In the genomic region with DNA sequence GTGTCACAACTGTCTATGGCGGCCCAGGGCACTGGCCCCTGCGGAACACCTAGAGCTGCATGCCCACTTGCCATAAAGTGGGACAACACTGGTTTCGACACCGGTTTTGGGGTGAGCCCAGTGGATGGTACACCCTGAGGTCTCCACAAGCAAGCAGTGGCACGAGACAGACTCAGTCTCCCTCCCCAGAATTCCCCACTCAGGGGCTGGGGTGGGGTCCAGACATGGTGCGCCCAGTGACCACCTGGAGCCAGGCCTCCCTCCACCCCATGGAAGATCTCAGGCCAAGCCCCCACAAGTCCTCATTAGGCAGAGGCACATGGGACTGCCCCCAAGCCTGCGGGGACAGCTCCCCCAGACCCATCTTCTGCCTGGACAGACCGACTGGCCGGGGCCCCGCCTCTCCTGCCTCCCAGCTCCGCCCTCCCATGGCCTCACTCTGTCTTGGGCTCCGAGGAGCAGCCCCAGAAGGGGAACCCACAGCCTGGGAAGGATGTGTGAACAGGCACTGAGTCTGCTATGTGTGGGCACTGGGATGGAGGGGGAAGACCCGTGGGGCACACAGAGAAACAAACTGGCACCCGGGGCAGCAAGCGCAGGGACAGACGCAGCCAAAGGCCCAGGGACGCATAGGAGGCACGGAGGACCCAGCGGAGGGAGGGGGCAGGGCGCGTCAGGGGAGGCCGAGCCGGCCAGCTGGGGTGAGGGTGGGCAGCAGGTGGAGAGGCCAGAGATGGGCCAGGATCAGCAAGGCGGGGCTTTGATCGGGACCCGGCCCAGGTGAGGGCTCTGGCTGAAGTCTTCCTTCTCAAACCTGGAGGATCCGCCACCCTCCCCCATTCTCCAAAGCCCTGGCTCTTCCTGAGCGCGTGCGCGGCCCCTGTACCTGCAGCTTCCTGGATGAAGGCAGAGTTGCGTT, we compare ENCODE assay signal across 17 cellular contexts. TPM values are rescaled to one million over a fixed set of nuclear protein-coding genes. Genes with fewer than 3 reads are reported as not detected.
A peak's percentile ranks its signal among the peaks of the same experiment; 100 is the strongest.
DNase-seq lines count a peak whose midpoint lies in the region; ATAC-seq and TF ChIP-seq lines count a peak whose summit lies in the region.
"Had no signal": no experiment of that assay in that cellular context is flagged by ENCODE, and none has a peak within 500 bp of the region (broad histone marks: within the 10 kb centered on the region; RNA-seq: fewer than 3 reads in every experiment).

No MANE protein-coding gene starts in this region.

- H3K36me3 Mint-ChIP-seq in natural killer cell (no peaks in the 10 kb centered on the region), T-cell (peaks cover 8% of the 10 kb centered on the region), memory B cell (peaks cover 10% of the 10 kb centered on the region)
- peaks cover 1% of the 10 kb centered on the region for H3K36me3 Mint-ChIP-seq in natural killer cell treated with Interleukin-12 subunit alpha and Interleukin-12 subunit beta and Interleukin-15 and Interleukin-18, amount 100 ng/mL, for 72 hours

- H3K9me3 Mint-ChIP-seq in natural killer cell (no peaks in the 10 kb centered on the region), T-cell (no peaks in the 10 kb centered on the region), memory B cell (no peaks in the 10 kb centered on the region)
- no peaks in the 10 kb centered on the region for H3K9me3 Mint-ChIP-seq in natural killer cell treated with Interleukin-12 subunit alpha and Interleukin-12 subunit beta and Interleukin-15 and Interleukin-18, amount 100 ng/mL, for 72 hours

- POLR2A ChIA-PET in T-cell (lab: Charles Lee) = no interaction called here

- TF ChIP-seq CTCF in natural killer cell (IDR thresholded peaks at IDR 0.05) (no peak), GM13977 (IDR thresholded peaks at IDR 0.05; ENCODE audit: extremely low read depth, insufficient read depth, missing control alignments) (no peak)

- DNase-seq in natural killer cell (no peak), T-cell (no peak), memory B cell (ENCODE audit: low spot score in 2 of 2) (no peak), NOMO-1 treated with DMSO at 0.1 percent for 48 hours (lab: John Stamatoyannopoulos, UW; ENCODE audit: unreplicated experiment) (no peak), GM13977 (ENCODE audit: low spot score) (no peak)
- no peak for DNase-seq in natural killer cell treated with Interleukin-12 subunit alpha and Interleukin-12 subunit beta and Interleukin-15 and Interleukin-18, amount 100 ng/mL, for 72 hours (ENCODE audit: low spot score)
- DNase-seq: ACHN, AML-193, Calu3, DMS53, KBM-7, NCI-H1092, NCI-H146, NCI-H2081, NCI-H748 treated with DMSO at 0.1 percent for 48 hours, RPMI8226 had no signal

- intact Hi-C loops in natural killer cell (cut with micrococcal nuclease) = no loop called here

- H3K4me1 Mint-ChIP-seq in natural killer cell = peaks cover 15 to 36% of the 10 kb centered on the region in 2 donors
- H3K4me1 Mint-ChIP-seq in natural killer cell treated with Interleukin-12 subunit alpha and Interleukin-12 subunit beta and Interleukin-15 and Interleukin-18, amount 100 ng/mL, for 72 hours (ENCODE audit: low read depth in 2 of 2) = peaks cover 13 to 29% of the 10 kb centered on the region in 2 donors
- H3K4me1 Mint-ChIP-seq in T-cell = peaks cover 29 to 43% (median 33%) of the 10 kb centered on the region in 3 donors
- H3K4me1 Mint-ChIP-seq in memory B cell = peaks cover 27% of the 10 kb centered on the region

- ATAC-seq in natural killer cell (no peak), T-cell (replicated peaks in 1 of 4) (no peak), memory B cell (ENCODE audit: low read depth) (no peak), HG03378 (IDR thresholded peaks at IDR 0.05; ENCODE audit: unreplicated experiment) (no peak)
- ATAC-seq in natural killer cell treated with Interleukin-12 subunit alpha and Interleukin-12 subunit beta and Interleukin-15 and Interleukin-18, amount 100 ng/mL, for 72 hours = no peak

- H3K27ac Mint-ChIP-seq in natural killer cell (no peak overlapping the region), T-cell (no peak overlapping the region), memory B cell (no peak overlapping the region)
- no peak overlapping the region for H3K27ac Mint-ChIP-seq in natural killer cell treated with Interleukin-12 subunit alpha and Interleukin-12 subunit beta and Interleukin-15 and Interleukin-18, amount 100 ng/mL, for 72 hours

- peak overlapping the region; percentile 37 for H3K4me3 Mint-ChIP-seq in natural killer cell
- no peak overlapping the region for H3K4me3 Mint-ChIP-seq in natural killer cell treated with Interleukin-12 subunit alpha and Interleukin-12 subunit beta and Interleukin-15 and Interleukin-18, amount 100 ng/mL, for 72 hours
- H3K4me3 Mint-ChIP-seq in T-cell = peak overlapping the region in 2 of 3 donors; percentile 21 to 94
- H3K4me3 Mint-ChIP-seq in memory B cell = peak overlapping the region; percentile 50

- CTCF ChIA-PET in T-cell (lab: Charles Lee) = no interaction called here

- H3K27me3 Mint-ChIP-seq in natural killer cell (ENCODE audit: low read depth in 2 of 2) (no peaks in the 10 kb centered on the region), T-cell (no peaks in the 10 kb centered on the region), memory B cell (no peaks in the 10 kb centered on the region)
- H3K27me3 Mint-ChIP-seq in natural killer cell treated with Interleukin-12 subunit alpha and Interleukin-12 subunit beta and Interleukin-15 and Interleukin-18, amount 100 ng/mL, for 72 hours = no peaks in the 10 kb centered on the region

- in situ Hi-C loops in GM13977 (cut with MboI; ENCODE audit: low pct_unique_long_range_greater_than_20kb, low sequenced_read_pairs, unreplicated experiment) = no loop called here

RNA-seq across cellular contexts. Expression of a gene that starts 2.8 kb away (rescaled TPM):
- total RNA-seq in natural killer cell (100 to 1,000 TPM in 2 of 3 donors, 10 to 100 TPM in 1; 89.8 to 137 (median 126) TPM), T-cell (100 to 1,000 TPM in 3 of 5 donors, 10 to 100 TPM in 2; 73.8 to 169 (median 161) TPM)
- total RNA-seq in natural killer cell treated with Interleukin-12 subunit alpha and Interleukin-12 subunit beta and Interleukin-15 and Interleukin-18, amount 100 ng/mL, for 72 hours = 10 to 100 TPM; 47.9 to 61.7 TPM

RNA-seq across cellular contexts. Expression of a gene that starts 3.0 kb away (rescaled TPM):
- total RNA-seq in natural killer cell = 10 to 100 TPM; 28.6 to 36.4 (median 34.9) TPM
- 100 to 1,000 TPM in 1 of 2 donors, 10 to 100 TPM in 1; 58.1 to 107 TPM for total RNA-seq in natural killer cell treated with Interleukin-12 subunit alpha and Interleukin-12 subunit beta and Interleukin-15 and Interleukin-18, amount 100 ng/mL, for 72 hours
- 10 to 100 TPM; 35.0 to 60.8 (median 51.2) TPM for total RNA-seq in T-cell

RNA-seq across cellular contexts. Expression of a gene that starts 13.3 kb away (rescaled TPM):
- 10 to 100 TPM in 2 of 3 donors, 1 to 10 TPM in 1; 9.9 to 11.4 (median 10.0) TPM for total RNA-seq in natural killer cell
- 10 to 100 TPM in 1 of 2 donors, 1 to 10 TPM in 1; 7.8 to 14.5 TPM for total RNA-seq in natural killer cell treated with Interleukin-12 subunit alpha and Interleukin-12 subunit beta and Interleukin-15 and Interleukin-18, amount 100 ng/mL, for 72 hours
- 10 to 100 TPM in 3 of 5 donors, 1 to 10 TPM in 2; 9.0 to 15.8 (median 11.2) TPM for total RNA-seq in T-cell

RNA-seq across cellular contexts. Expression of a gene that starts 59.0 kb away (rescaled TPM):
- total RNA-seq in natural killer cell = 100 to 1,000 TPM in 1 of 3 donors, 10 to 100 TPM in 2; 72.2 to 104 (median 90.5) TPM
- total RNA-seq in natural killer cell treated with Interleukin-12 subunit alpha and Interleukin-12 subunit beta and Interleukin-15 and Interleukin-18, amount 100 ng/mL, for 72 hours = 100 to 1,000 TPM in 1 of 2 donors, 10 to 100 TPM in 1; 92.4 to 136 TPM
- total RNA-seq in T-cell = 10 to 100 TPM; 52.8 to 95.2 (median 82.3) TPM
